ENCODE assay signal across 14 cellular contexts in genomic region chr6:3473773-3474172, GRCh38.
"Had no signal": no experiment of that assay in that cellular context is flagged by ENCODE, and none has a peak within 500 bp of the region (broad histone marks: within the 10 kb centered on the region; RNA-seq: fewer than 3 reads in every experiment).

No MANE protein-coding gene starts in this region.

- H3K9me3 ChIP-seq: heart right ventricle, left ventricle myocardium inferior, suprapubic skin had no signal

- H3K27ac Mint-ChIP-seq: activated naive CD4-positive, alpha-beta T cell treated with anti-CD3 and anti-CD28 coated beads, Interleukin-2, amount 50 U/mL, for 72 hours; dendritic cell treated with granulocyte-macrophage colony-stimulating factor and Interleukin-4, amounts not matched to agents 40 ng/mL and 50 ng/mL, for 4 days; memory B cell; nephron; T-helper 2 cell treated with Interferon-gamma antibody and Interleukin-4, amounts not matched to agents 5 μg/mL and 100 μg/mL, for 36 hours had no signal

- H3K4me3 ChIP-seq: heart right ventricle, left ventricle myocardium inferior, suprapubic skin had no signal

- H3K27me3 ChIP-seq: foreskin keratinocyte, suprapubic skin had no signal

- H3K9me3 Mint-ChIP-seq: activated naive CD4-positive, alpha-beta T cell treated with anti-CD3 and anti-CD28 coated beads, Interleukin-2, amount 50 U/mL, for 72 hours; central memory CD8-positive, alpha-beta T cell; dendritic cell treated with granulocyte-macrophage colony-stimulating factor and Interleukin-4, amounts not matched to agents 40 ng/mL and 50 ng/mL, for 4 days; memory B cell; nephron; T-helper 2 cell treated with Interferon-gamma antibody and Interleukin-4, amounts not matched to agents 5 μg/mL and 100 μg/mL, for 36 hours had no signal

- H3K36me3 ChIP-seq: heart right ventricle, left ventricle myocardium inferior, suprapubic skin had no signal

- H3K4me3 Mint-ChIP-seq: central memory CD8-positive, alpha-beta T cell; dendritic cell treated with granulocyte-macrophage colony-stimulating factor and Interleukin-4, amounts not matched to agents 40 ng/mL and 50 ng/mL, for 4 days; memory B cell; nephron; T-helper 2 cell treated with Interferon-gamma antibody and Interleukin-4, amounts not matched to agents 5 μg/mL and 100 μg/mL, for 36 hours had no signal

- DNase-seq: activated effector memory CD4-positive, alpha-beta T cell treated with Interleukin-2 at 50 U/mL for 16 hours; stimulated activated CD4-positive, alpha-beta T cell treated with anti-CD3 and anti-CD28 coated beads, Interleukin-2, amount 100 ng/mL, for 48 hours; stimulated activated naive CD4-positive, alpha-beta T cell treated with Interleukin-2 at 50 U/mL for 16 hours had no signal

- H3K4me1 Mint-ChIP-seq: central memory CD8-positive, alpha-beta T cell; memory B cell had no signal

- H3K27ac ChIP-seq: foreskin keratinocyte, heart right ventricle, left ventricle myocardium inferior, suprapubic skin had no signal

- H3K36me3 Mint-ChIP-seq: activated naive CD4-positive, alpha-beta T cell treated with anti-CD3 and anti-CD28 coated beads, Interleukin-2, amount 50 U/mL, for 72 hours; brain; memory B cell had no signal
